1 cellular context compared by ENCODE assay signal in the genomic region with DNA sequence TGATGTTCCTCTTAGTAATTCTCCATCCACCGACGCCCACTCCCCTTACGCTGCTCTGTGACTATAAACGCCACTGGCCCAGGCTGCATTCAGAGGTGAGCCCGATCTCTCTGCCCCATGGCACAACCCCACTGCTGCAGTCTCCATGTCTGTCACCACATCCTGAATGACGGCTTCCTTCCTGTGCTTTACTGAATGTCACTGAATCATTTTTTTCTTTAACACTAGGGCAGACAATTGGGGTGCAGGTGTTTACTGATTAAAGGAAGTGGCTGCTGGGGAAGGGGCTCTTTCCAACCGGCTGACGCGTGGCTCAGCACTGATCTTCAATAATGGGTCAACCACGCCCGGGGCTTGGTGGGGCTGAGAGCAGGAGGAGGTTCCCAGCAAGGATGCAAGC.
TF ChIP-seq lines count a peak whose summit lies in the region.

No MANE protein-coding gene starts in this region.

TF ChIP-seq in GM23338, 12 proteins besides CTCF, POLR2A, EP300 and RAD21 (continued from another document):
- TF ChIP-seq, protein P1, sequence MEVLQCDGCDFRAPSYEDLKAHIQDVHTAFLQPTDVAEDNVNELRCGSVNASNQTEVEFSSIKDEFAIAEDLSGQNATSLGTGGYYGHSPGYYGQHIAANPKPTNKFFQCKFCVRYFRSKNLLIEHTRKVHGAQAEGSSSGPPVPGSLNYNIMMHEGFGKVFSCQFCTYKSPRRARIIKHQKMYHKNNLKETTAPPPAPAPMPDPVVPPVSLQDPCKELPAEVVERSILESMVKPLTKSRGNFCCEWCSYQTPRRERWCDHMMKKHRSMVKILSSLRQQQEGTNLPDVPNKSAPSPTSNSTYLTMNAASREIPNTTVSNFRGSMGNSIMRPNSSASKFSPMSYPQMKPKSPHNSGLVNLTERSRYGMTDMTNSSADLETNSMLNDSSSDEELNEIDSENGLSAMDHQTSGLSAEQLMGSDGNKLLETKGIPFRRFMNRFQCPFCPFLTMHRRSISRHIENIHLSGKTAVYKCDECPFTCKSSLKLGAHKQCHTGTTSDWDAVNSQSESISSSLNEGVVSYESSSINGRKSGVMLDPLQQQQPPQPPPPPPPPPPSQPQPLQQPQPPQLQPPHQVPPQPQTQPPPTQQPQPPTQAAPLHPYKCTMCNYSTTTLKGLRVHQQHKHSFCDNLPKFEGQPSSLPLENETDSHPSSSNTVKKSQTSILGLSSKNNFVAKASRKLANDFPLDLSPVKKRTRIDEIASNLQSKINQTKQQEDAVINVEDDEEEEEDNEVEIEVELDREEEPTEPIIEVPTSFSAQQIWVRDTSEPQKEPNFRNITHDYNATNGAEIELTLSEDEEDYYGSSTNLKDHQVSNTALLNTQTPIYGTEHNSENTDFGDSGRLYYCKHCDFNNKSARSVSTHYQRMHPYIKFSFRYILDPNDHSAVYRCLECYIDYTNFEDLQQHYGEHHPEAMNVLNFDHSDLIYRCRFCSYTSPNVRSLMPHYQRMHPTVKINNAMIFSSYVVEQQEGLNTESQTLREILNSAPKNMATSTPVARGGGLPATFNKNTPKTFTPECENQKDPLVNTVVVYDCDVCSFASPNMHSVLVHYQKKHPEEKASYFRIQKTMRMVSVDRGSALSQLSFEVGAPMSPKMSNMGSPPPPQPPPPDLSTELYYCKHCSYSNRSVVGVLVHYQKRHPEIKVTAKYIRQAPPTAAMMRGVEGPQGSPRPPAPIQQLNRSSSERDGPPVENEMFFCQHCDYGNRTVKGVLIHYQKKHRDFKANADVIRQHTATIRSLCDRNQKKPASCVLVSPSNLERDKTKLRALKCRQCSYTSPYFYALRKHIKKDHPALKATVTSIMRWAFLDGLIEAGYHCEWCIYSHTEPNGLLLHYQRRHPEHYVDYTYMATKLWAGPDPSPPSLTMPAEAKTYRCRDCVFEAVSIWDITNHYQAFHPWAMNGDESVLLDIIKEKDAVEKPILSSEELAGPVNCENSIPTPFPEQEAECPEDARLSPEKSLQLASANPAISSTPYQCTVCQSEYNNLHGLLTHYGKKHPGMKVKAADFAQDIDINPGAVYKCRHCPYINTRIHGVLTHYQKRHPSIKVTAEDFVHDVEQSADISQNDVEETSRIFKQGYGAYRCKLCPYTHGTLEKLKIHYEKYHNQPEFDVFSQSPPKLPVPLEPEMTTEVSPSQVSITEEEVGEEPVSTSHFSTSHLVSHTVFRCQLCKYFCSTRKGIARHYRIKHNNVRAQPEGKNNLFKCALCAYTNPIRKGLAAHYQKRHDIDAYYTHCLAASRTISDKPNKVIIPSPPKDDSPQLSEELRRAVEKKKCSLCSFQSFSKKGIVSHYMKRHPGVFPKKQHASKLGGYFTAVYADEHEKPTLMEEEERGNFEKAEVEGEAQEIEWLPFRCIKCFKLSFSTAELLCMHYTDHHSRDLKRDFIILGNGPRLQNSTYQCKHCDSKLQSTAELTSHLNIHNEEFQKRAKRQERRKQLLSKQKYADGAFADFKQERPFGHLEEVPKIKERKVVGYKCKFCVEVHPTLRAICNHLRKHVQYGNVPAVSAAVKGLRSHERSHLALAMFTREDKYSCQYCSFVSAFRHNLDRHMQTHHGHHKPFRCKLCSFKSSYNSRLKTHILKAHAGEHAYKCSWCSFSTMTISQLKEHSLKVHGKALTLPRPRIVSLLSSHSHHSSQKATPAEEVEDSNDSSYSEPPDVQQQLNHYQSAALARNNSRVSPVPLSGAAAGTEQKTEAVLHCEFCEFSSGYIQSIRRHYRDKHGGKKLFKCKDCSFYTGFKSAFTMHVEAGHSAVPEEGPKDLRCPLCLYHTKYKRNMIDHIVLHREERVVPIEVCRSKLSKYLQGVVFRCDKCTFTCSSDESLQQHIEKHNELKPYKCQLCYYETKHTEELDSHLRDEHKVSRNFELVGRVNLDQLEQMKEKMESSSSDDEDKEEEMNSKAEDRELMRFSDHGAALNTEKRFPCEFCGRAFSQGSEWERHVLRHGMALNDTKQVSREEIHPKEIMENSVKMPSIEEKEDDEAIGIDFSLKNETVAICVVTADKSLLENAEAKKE (CRISPR knock-in tag; IDR thresholded peaks at IDR 0.05) = no peak
- TF ChIP-seq ZNF114 (CRISPR knock-in tag; IDR thresholded peaks at IDR 0.05) (no peak), STAT1 (IDR thresholded peaks at IDR 0.05; ENCODE audit: unreplicated experiment) (no peak), EZH2phosphoT487 (IDR thresholded peaks at IDR 0.05; ENCODE audit: unreplicated experiment) (no peak)
- TF ChIP-seq, protein P2, sequence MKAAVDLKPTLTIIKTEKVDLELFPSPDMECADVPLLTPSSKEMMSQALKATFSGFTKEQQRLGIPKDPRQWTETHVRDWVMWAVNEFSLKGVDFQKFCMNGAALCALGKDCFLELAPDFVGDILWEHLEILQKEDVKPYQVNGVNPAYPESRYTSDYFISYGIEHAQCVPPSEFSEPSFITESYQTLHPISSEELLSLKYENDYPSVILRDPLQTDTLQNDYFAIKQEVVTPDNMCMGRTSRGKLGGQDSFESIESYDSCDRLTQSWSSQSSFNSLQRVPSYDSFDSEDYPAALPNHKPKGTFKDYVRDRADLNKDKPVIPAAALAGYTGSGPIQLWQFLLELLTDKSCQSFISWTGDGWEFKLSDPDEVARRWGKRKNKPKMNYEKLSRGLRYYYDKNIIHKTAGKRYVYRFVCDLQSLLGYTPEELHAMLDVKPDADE (IDR thresholded peaks at IDR 0.05) = no peak
